1 cellular context compared by ENCODE assay signal in the genomic region with DNA sequence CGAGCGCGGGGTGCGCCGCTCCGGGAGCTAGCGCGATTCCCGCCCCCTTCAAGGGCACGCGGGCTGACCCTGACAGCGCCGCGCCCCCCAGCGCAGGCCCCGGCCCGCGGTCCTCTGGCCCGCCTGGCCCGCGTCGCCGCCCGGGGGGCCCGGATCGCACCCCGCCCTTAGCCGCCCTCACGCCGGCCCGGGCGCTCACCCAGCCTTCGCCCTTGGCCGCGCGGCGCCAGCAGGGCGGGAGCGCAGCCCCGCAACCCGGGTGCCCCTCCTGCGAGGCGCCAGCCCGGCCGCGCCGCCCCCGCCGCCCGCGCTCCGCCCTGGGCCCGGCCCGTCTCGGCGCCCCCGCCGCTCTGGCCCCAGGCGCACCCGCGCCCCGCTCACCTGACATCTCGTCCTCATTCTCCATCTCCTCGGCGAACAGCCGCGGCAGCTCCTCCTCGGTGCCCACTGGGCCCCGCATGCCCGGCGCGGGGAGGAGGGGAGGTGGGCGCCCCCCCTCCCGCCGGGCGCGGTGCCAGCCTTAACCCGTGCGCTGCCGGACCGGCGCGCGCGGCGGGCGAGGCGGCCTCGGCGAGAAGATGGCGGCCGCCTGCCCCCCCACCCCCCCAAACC.
TF ChIP-seq lines count a peak whose summit lies in the region.

No MANE protein-coding gene starts in this region.

TF ChIP-seq in endothelial cell of umbilical vein, 7 proteins besides CTCF, POLR2A, EP300 and RAD21 (continued from another document):
- TF ChIP-seq MYC (IDR thresholded peaks at IDR 0.05; ENCODE audit: low read depth, low read length) (no peak), JUN (IDR thresholded peaks at IDR 0.05; ENCODE audit: borderline replicate concordance, insufficient read depth, insufficient read length, low read depth) (no peak), EZH2 (IDR thresholded peaks at IDR 0.05; ENCODE audit: borderline replicate concordance, low read depth, low read length, severe bottlenecking) (peak; percentile 71)
